Comparison of ENCODE assay signal across 1 cellular context in the genomic region with DNA sequence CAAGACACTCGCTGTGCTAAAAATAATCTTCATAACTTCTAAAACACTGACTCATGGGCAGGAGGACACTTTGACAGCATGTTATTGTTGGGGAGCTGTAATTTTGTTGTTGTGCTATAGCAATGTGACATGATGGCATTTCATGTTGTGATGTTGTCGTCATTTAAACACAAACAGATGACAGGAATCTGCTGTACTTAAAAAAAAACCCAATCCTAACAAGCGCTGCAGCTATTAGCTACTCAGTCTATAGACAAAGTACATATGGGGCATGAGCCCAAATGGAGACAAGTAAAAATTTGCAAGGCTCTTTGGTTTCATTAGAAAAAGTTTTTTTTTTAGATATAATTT.
TF ChIP-seq lines count a peak whose summit lies in the region.

No MANE protein-coding gene starts in this region.

TF ChIP-seq in GM23338, 12 proteins besides CTCF, POLR2A, EP300 and RAD21 (continued from another document):
- TF ChIP-seq REST (IDR thresholded peaks at IDR 0.05; ENCODE audit: unreplicated experiment) (no peak), ETS1 (IDR thresholded peaks at IDR 0.05) (no peak), ZNF114 (CRISPR knock-in tag; IDR thresholded peaks at IDR 0.05) (no peak), EZH2 (IDR thresholded peaks at IDR 0.05; ENCODE audit: low read depth, unreplicated experiment) (no peak), CREB1 (CRISPR knock-in tag; IDR thresholded peaks at IDR 0.05; ENCODE audit: low read depth) (no peak)
